Comparison of ENCODE assay signal across 17 cellular contexts in the genomic region with DNA sequence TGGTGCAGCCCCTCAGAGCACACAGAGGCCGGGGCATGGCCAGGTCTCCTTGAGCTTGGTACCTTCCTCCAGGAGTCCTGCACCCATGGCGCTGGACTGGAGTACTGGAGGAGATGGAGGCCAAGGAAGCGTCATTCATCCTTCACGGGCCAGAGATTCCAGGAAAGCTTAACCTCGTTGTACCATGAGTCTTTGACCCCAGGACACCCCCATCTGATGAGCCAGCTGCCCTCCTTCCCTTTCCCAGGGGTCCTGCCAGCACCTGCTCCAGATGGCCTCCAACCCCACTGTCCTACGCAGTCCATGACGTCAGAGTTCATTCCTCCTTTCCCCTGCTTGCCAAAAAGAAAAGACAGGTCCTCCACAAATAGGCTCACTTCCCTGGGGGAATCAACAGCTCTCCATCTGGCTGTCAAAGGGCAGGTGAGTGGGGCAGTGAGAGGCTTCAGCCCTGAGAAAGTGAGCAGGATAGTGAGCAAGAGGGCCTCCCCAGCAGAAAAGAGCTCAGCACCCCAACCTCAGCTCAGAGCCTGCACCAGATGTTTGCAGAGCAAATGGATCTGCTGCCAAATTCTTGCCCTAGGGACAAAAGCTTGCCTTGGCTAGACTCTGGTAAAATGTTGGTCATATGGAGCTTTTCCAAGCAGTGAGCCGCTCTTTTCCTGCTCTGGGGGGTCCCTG. TPM values are rescaled to one million over a fixed set of nuclear protein-coding genes. Genes with fewer than 3 reads are reported as not detected.
A peak's percentile ranks its signal among the peaks of the same experiment; 100 is the strongest.
DNase-seq lines count a peak whose midpoint lies in the region; ATAC-seq, FAIRE-seq and TF ChIP-seq lines count a peak whose summit lies in the region.
"Had no signal": no experiment of that assay in that cellular context is flagged by ENCODE, and none has a peak within 500 bp of the region (broad histone marks: within the 10 kb centered on the region; RNA-seq: fewer than 3 reads in every experiment).

No MANE protein-coding gene starts in this region.

- TF ChIP-seq POLR2A in sigmoid colon (IDR thresholded peaks at IDR 0.05), result no peak

- H3K9me3 ChIP-seq in BLaER1 (no peaks in the 10 kb centered on the region), RWPE2 (ENCODE audit: severe bottlenecking) (no peaks in the 10 kb centered on the region), sigmoid colon (no peaks in the 10 kb centered on the region)

- H3K4me1 ChIP-seq in BLaER1 (peaks cover 93% of the 10 kb centered on the region), RWPE2 (ENCODE audit: insufficient read depth, poor library complexity, severe bottlenecking) (no peaks in the 10 kb centered on the region), sigmoid colon (peaks cover 0 to 24% (median 14%) of the 10 kb centered on the region in 4 donors)

- DNase-seq in RWPE2 (ENCODE audit: low spot score) (peak; percentile 3), Right ventricle myocardium inferior (ENCODE audit: missing footprints) (peak; percentile 77), sigmoid colon (peak; percentile 86), RWPE1 (ENCODE audit: low spot score) (no peak), HTR-8/SVneo (ENCODE audit: insufficient read length, low spot score) (no peak), NOMO-1 treated with dmso at 0.1 percent for 144 hours (lab: John Stamatoyannopoulos, UW; ENCODE audit: unreplicated experiment) (no peak), NCI-H1092 treated with DMSO at 0.1 percent for 48 hours (lab: John Stamatoyannopoulos, UW) (no peak)
- DNase-seq: caudate nucleus; effector memory CD4-positive, alpha-beta T cell; GDM1; NCI-H1105 had no signal

- intact Hi-C loops in Right ventricle myocardium inferior (cut with DNase I) (loop anchor here (2.0 to 5.0 kb wide), 2 partner anchors 57 to 208 kb away; no protein-coding TSS in a partner anchor), sigmoid colon (cut with DNase I) (no loop called here)

- FAIRE-seq in HTR-8/SVneo (lab: Jason Lieb, UNC), result no peak
- FAIRE-seq: GM12891, H1 had no signal

- POLR2A ChIA-PET in RWPE1 (lab: Yijun Ruan, JAX; ENCODE audit: low non-redundant PET), result no interaction called here

- no peak for TF ChIP-seq CTCF in RWPE2 (IDR thresholded peaks at IDR 0.05; ENCODE audit: poor library complexity, severe bottlenecking)
- no peak for TF ChIP-seq CTCF in sigmoid colon (IDR thresholded peaks at IDR 0.05)
- TF ChIP-seq CTCF in RWPE1 (conservative IDR thresholded peaks at IDR 0.05; ENCODE audit: low read depth), result no peak

- H3K27me3 ChIP-seq in BLaER1 (peaks cover 23% of the 10 kb centered on the region), RWPE2 (ENCODE audit: insufficient read depth, poor library complexity, severe bottlenecking) (peaks cover 25% of the 10 kb centered on the region), sigmoid colon (peaks cover 11 to 40% (median 30%) of the 10 kb centered on the region in 3 donors)

- ATAC-seq in RWPE2 (ENCODE audit: low read depth), result no peak
- peak; percentile 64 for ATAC-seq in Right ventricle myocardium inferior

- no peaks in the 10 kb centered on the region for H3K36me3 ChIP-seq in BLaER1
- no peaks in the 10 kb centered on the region for H3K36me3 ChIP-seq in RWPE2 (ENCODE audit: low read depth)
- no peaks in the 10 kb centered on the region for H3K36me3 ChIP-seq in sigmoid colon

- no peak for TF ChIP-seq EP300 in sigmoid colon (IDR thresholded peaks at IDR 0.05)

- WGBS in sigmoid colon, 2 donors, result 73 to 79% methylated on average over 8 of the region's 8 CpGs

- peak overlapping the region; percentile 28 for H3K27ac ChIP-seq in BLaER1
- H3K27ac ChIP-seq in RWPE2 (ENCODE audit: poor library complexity, severe bottlenecking), result no peak overlapping the region
- peak overlapping the region in 2 of 4 donors; percentile 47 to 49 for H3K27ac ChIP-seq in sigmoid colon
- H3K27ac ChIP-seq in RWPE1, result no peak overlapping the region
- H3K27ac ChIP-seq: SK-N-MC had no signal

- H3K4me3 ChIP-seq in BLaER1 (no peak overlapping the region), RWPE2 (ENCODE audit: severe bottlenecking) (no peak overlapping the region), sigmoid colon (no peak overlapping the region)
- H3K4me3 ChIP-seq: SK-N-MC had no signal

- CTCF ChIA-PET in RWPE1 (lab: Yijun Ruan, JAX), result interaction anchor here (0.6 kb wide), 1 partner anchor 522 kb away, joined by 3 read pairs; no protein-coding TSS in a partner anchor

- peaks cover 2% of the 10 kb centered on the region; the same call in 1 of the 2 replicates for H4K20me1 ChIP-seq in BLaER1

- H3K9ac ChIP-seq in BLaER1, result no peak overlapping the region

- peak overlapping the region; percentile 100 for H3K4me2 ChIP-seq in BLaER1

RNA-seq across cellular contexts. Expression of gene NPPC, which starts 4.5 kb away (rescaled TPM):
- total RNA-seq in Right ventricle myocardium inferior (16.1 TPM), sigmoid colon (1 to 10 TPM in 2 of 4 donors, not detected in 2; 1.9 to 5.6 TPM)
- polyA plus RNA-seq in sigmoid colon, result 1 to 10 TPM in 1 of 3 donors, under 1 TPM in 1, not detected in 1; 0.60 to 2.8 TPM
- total RNA-seq: fibroblast of villous mesenchyme had no signal
- polyA plus RNA-seq: liver had no signal

RNA-seq across cellular contexts. Expression of gene DIS3L2, which starts 30.8 kb away (rescaled TPM):
- 16.9 TPM for total RNA-seq in Right ventricle myocardium inferior
- 10 to 100 TPM; 22.5 to 37.9 (median 30.8) TPM for total RNA-seq in sigmoid colon
- 10 to 100 TPM in 1 of 3 donors, 1 to 10 TPM in 2; 8.8 to 17.5 (median 9.0) TPM for polyA plus RNA-seq in sigmoid colon

Comparison
In these comparisons a context has a peak if more than half of its experiments do, and no peak if none do; other contexts are left out.
1. DNase-seq: peak in RWPE2 (single experiment), Right ventricle myocardium inferior (single experiment) and sigmoid colon (single experiment); none in RWPE1 (single experiment), HTR-8/SVneo (single experiment), NOMO-1 treated with dmso at 0.1 percent for 144 hours (single experiment) and NCI-H1092 treated with DMSO at 0.1 percent for 48 hours (single experiment).